Comparison of ENCODE assay signal across 8 cellular contexts in genomic region chr1:227542153-227543120, GRCh38. TPM values are rescaled to one million over a fixed set of nuclear protein-coding genes. Genes with fewer than 3 reads are reported as not detected.
A peak's percentile ranks its signal among the peaks of the same experiment; 100 is the strongest.
DNase-seq lines count a peak whose midpoint lies in the region; ATAC-seq and TF ChIP-seq lines count a peak whose summit lies in the region.

No MANE protein-coding gene starts in this region.

- H3K4me3 Mint-ChIP-seq in activated naive CD4-positive, alpha-beta T cell treated with anti-CD3 and anti-CD28 coated beads, Interleukin-2, amount 50 U/mL, for 24 hours, result peak overlapping the region; percentile 68
- H3K4me3 Mint-ChIP-seq in osteocyte (ENCODE audit: unreplicated experiment), result peak overlapping the region; percentile 64

- H3K27me3 ChIP-seq in SJCRH30 (no peaks in the 10 kb centered on the region), thoracic aorta (replicated peaks; ENCODE audit: insufficient read depth) (no peaks in the 10 kb centered on the region)

- no peaks in the 10 kb centered on the region for H3K27me3 Mint-ChIP-seq in activated naive CD4-positive, alpha-beta T cell treated with anti-CD3 and anti-CD28 coated beads, Interleukin-2, amount 50 U/mL, for 24 hours
- no peaks in the 10 kb centered on the region for H3K27me3 Mint-ChIP-seq in osteocyte (ENCODE audit: unreplicated experiment)

- intact Hi-C loops in Right ventricle myocardium inferior (cut with DNase I), result loop anchor here (1.0 kb wide), 1 partner anchor 61 kb away; no protein-coding TSS in a partner anchor

- H3K4me1 Mint-ChIP-seq in activated naive CD4-positive, alpha-beta T cell treated with anti-CD3 and anti-CD28 coated beads, Interleukin-2, amount 50 U/mL, for 24 hours, result peaks cover 6% of the 10 kb centered on the region
- peaks cover 6% of the 10 kb centered on the region for H3K4me1 Mint-ChIP-seq in osteocyte (ENCODE audit: unreplicated experiment)

- no peaks in the 10 kb centered on the region for H3K4me1 ChIP-seq in SJCRH30
- H3K4me1 ChIP-seq in thoracic aorta (ENCODE audit: control insufficient read depth in 1 of 2, low read depth in 2 of 2), result peaks cover 0 to 15% of the 10 kb centered on the region in 2 donors

- peak overlapping the region; percentile 91 for H3K27ac Mint-ChIP-seq in activated naive CD4-positive, alpha-beta T cell treated with anti-CD3 and anti-CD28 coated beads, Interleukin-2, amount 50 U/mL, for 24 hours
- peak overlapping the region; percentile 63 for H3K27ac Mint-ChIP-seq in osteocyte (ENCODE audit: unreplicated experiment)

- H3K36me3 Mint-ChIP-seq in activated naive CD4-positive, alpha-beta T cell treated with anti-CD3 and anti-CD28 coated beads, Interleukin-2, amount 50 U/mL, for 24 hours, result no peaks in the 10 kb centered on the region
- no peaks in the 10 kb centered on the region for H3K36me3 Mint-ChIP-seq in osteocyte (ENCODE audit: unreplicated experiment)

- peak overlapping the region; percentile 62 for H3K4me3 ChIP-seq in SJCRH30
- H3K4me3 ChIP-seq in thoracic aorta, result peak overlapping the region; percentile 97

- ATAC-seq in GM21526 (IDR thresholded peaks at IDR 0.05; ENCODE audit: low FRiP score, unreplicated experiment), result peak; percentile 98
- peak; percentile 97 for ATAC-seq in Right ventricle myocardium inferior
- peak; percentile 74 for ATAC-seq in thoracic aorta (ENCODE audit: insufficient number of reproducible peaks, low FRiP score, low read depth)

- peak; percentile 99 for TF ChIP-seq CTCF in osteocyte (IDR thresholded peaks at IDR 0.05)
- TF ChIP-seq CTCF in thoracic aorta (IDR thresholded peaks at IDR 0.05), result peak; percentile 98

- H3K27ac ChIP-seq in SJCRH30 (peak overlapping the region; percentile 38), thoracic aorta (peak overlapping the region; percentile 41 to 68)

- H3K9me3 ChIP-seq in SJCRH30 (replicated peaks) (no peaks in the 10 kb centered on the region), thoracic aorta (no peaks in the 10 kb centered on the region)

- DNase-seq in DMS153 treated with DMSO at 0.1 percent for 48 hours (lab: John Stamatoyannopoulos, UW; ENCODE audit: unreplicated experiment) (peak; percentile 95), HuH-7.5 (ENCODE audit: low spot score) (peak; percentile 87), SJCRH30 (peak; percentile 78), Right ventricle myocardium inferior (ENCODE audit: missing footprints) (peak; percentile 93), osteocyte (ENCODE audit: extremely low spot score, unreplicated experiment) (peak; percentile 94), thoracic aorta (ENCODE audit: low spot score) (peak; percentile 58)

- no peaks in the 10 kb centered on the region for H3K9me3 Mint-ChIP-seq in activated naive CD4-positive, alpha-beta T cell treated with anti-CD3 and anti-CD28 coated beads, Interleukin-2, amount 50 U/mL, for 24 hours
- H3K9me3 Mint-ChIP-seq in osteocyte (ENCODE audit: unreplicated experiment), result peaks cover 5% of the 10 kb centered on the region

- H3K36me3 ChIP-seq in SJCRH30, result no peaks in the 10 kb centered on the region
- H3K36me3 ChIP-seq in thoracic aorta, result no peaks in the 10 kb centered on the region

RNA-seq across cellular contexts. Expression of gene ZNF678, which starts 20.9 kb away (rescaled TPM):
- total RNA-seq in SJCRH30 (2014; rRNA removed; shearing (Covaris generic)), result 14.7 and 19.2 TPM in 2 replicates
- 3.0 TPM for total RNA-seq in Right ventricle myocardium inferior
- total RNA-seq in osteocyte, result 6.8 and 6.9 TPM in 2 replicates
- total RNA-seq in thoracic aorta, result 10 to 100 TPM in 1 of 2 donors, 1 to 10 TPM in 1; 7.1 to 10.6 TPM

Comparison
In these comparisons a context has a peak if more than half of its experiments do, and no peak if none do; other contexts are left out.
1. Peak in every context shown above with its lines: DNase-seq, ATAC-seq, H3K4me3 ChIP-seq and H3K27ac ChIP-seq.